ENCODE assay signal across 1 cellular context in the genomic region with DNA sequence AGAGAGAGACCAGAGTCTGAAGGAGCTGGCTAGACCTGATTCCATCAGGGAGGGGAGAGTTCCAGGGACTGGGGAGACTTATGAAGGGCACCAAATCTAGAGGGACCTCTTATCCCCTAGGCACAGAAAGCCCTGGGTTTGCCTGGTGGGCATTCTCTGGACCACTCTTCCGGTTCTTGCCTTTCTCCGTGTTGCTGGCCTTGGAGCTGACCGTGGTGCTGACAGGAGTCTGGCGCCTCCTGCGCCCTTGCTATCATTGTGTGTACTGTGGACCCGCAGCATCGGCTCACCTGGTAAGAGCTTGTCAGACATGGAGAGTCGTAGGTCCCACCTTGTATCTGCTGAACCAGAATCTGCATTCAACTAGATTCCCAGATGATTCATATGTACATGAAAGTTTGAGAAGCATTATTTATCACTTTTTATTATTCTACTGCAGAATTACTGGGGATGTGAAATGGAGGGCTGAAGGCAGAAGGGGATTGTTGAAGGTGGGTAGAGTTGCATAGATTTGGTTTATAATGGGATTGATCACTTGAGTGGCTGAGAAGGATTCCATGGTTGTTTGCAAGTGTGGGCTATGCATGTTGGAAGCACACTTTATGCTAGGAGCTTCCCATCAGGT.
A peak's percentile ranks its signal among the peaks of the same experiment; 100 is the strongest.
TF ChIP-seq lines count a peak whose summit lies in the region.

No MANE protein-coding gene starts in this region.

TF ChIP-seq in HepG2, 621 proteins besides CTCF, POLR2A, EP300 and RAD21 (continued from another document and continues in another):
- TF ChIP-seq, protein P1, sequence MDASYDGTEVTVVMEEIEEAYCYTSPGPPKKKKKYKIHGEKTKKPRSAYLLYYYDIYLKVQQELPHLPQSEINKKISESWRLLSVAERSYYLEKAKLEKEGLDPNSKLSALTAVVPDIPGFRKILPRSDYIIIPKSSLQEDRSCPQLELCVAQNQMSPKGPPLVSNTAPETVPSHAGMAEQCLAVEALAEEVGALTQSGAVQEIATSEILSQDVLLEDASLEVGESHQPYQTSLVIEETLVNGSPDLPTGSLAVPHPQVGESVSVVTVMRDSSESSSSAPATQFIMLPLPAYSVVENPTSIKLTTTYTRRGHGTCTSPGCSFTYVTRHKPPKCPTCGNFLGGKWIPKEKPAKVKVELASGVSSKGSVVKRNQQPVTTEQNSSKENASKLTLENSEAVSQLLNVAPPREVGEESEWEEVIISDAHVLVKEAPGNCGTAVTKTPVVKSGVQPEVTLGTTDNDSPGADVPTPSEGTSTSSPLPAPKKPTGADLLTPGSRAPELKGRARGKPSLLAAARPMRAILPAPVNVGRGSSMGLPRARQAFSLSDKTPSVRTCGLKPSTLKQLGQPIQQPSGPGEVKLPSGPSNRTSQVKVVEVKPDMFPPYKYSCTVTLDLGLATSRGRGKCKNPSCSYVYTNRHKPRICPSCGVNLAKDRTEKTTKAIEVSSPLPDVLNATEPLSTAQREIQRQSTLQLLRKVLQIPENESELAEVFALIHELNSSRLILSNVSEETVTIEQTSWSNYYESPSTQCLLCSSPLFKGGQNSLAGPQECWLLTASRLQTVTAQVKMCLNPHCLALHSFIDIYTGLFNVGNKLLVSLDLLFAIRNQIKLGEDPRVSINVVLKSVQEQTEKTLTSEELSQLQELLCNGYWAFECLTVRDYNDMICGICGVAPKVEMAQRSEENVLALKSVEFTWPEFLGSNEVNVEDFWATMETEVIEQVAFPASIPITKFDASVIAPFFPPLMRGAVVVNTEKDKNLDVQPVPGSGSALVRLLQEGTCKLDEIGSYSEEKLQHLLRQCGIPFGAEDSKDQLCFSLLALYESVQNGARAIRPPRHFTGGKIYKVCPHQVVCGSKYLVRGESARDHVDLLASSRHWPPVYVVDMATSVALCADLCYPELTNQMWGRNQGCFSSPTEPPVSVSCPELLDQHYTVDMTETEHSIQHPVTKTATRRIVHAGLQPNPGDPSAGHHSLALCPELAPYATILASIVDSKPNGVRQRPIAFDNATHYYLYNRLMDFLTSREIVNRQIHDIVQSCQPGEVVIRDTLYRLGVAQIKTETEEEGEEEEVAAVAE (CRISPR knock-in tag; IDR thresholded peaks at IDR 0.05; ENCODE audit: borderline replicate concordance), result 0 out of 2 replicates have a peak, but pooled peaks have one; percentile 45
- TF ChIP-seq HDAC2 (CRISPR knock-in tag; IDR thresholded peaks at IDR 0.05), result peak; percentile 77
- TF ChIP-seq EHMT2 (IDR thresholded peaks at IDR 0.05; ENCODE audit: borderline replicate concordance, low read depth, low read length), result peak; percentile 99
- TF ChIP-seq THRA (CRISPR knock-in tag; IDR thresholded peaks at IDR 0.05; ENCODE audit: borderline replicate concordance), result 0 out of 2 replicates have a peak, but pooled peaks have one; percentile 54
- 0 out of 2 replicates have a peak, but pooled peaks have one; percentile 49 for TF ChIP-seq TMF1 (CRISPR knock-in tag; IDR thresholded peaks at IDR 0.05; ENCODE audit: low read depth)
- peak; percentile 64; the same call in 1 of the 2 replicates for TF ChIP-seq KLF6 (CRISPR knock-in tag; IDR thresholded peaks at IDR 0.05)
- TF ChIP-seq ZNF430 (CRISPR knock-in tag; IDR thresholded peaks at IDR 0.05), result peak; percentile 76
- TF ChIP-seq, protein P2, sequence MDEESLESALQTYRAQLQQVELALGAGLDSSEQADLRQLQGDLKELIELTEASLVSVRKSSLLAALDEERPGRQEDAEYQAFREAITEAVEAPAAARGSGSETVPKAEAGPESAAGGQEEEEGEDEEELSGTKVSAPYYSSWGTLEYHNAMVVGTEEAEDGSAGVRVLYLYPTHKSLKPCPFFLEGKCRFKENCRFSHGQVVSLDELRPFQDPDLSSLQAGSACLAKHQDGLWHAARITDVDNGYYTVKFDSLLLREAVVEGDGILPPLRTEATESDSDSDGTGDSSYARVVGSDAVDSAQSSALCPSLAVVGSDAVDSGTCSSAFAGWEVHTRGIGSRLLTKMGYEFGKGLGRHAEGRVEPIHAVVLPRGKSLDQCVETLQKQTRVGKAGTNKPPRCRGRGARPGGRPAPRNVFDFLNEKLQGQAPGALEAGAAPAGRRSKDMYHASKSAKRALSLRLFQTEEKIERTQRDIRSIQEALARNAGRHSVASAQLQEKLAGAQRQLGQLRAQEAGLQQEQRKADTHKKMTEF (CRISPR knock-in tag; IDR thresholded peaks at IDR 0.05), result no peak
- 0 out of 2 replicates have a peak, but pooled peaks have one; percentile 42 for TF ChIP-seq ZNF552 (CRISPR knock-in tag; IDR thresholded peaks at IDR 0.05; ENCODE audit: borderline replicate concordance)
- TF ChIP-seq CAMTA2 (CRISPR knock-in tag; IDR thresholded peaks at IDR 0.05; ENCODE audit: borderline replicate concordance), result no peak
- peak; percentile 49; the same call in 1 of the 2 replicates for TF ChIP-seq ZNF709 (CRISPR knock-in tag; IDR thresholded peaks at IDR 0.05)
- TF ChIP-seq ARID2 (CRISPR knock-in tag; IDR thresholded peaks at IDR 0.05; ENCODE audit: borderline replicate concordance), result no peak
- 0 out of 2 replicates have a peak, but pooled peaks have one; percentile 53 for TF ChIP-seq HES4 (CRISPR knock-in tag; IDR thresholded peaks at IDR 0.05; ENCODE audit: borderline replicate concordance)
- peak; percentile 58; the same call in 1 of the 2 replicates for TF ChIP-seq ZNF256 (CRISPR knock-in tag; conservative IDR thresholded peaks at IDR 0.05)
- TF ChIP-seq ZNF614 (CRISPR knock-in tag; IDR thresholded peaks at IDR 0.05; ENCODE audit: borderline replicate concordance), result peak; percentile 40; the same call in 1 of the 2 replicates
- TF ChIP-seq XBP1 (CRISPR knock-in tag; IDR thresholded peaks at IDR 0.05), result peak; percentile 28; the same call in 1 of the 2 replicates
- no peak for TF ChIP-seq NFIC (IDR thresholded peaks at IDR 0.05; ENCODE audit: low read length)
- TF ChIP-seq ZBTB40 (IDR thresholded peaks at IDR 0.05), result no peak
- TF ChIP-seq ZBTB40 (CRISPR knock-in tag; IDR thresholded peaks at IDR 0.05), result 0 out of 2 replicates have a peak, but pooled peaks have one; percentile 50
- peak; percentile 73; the same call in 1 of the 2 replicates for TF ChIP-seq TGIF2 (CRISPR knock-in tag; IDR thresholded peaks at IDR 0.05)
- TF ChIP-seq, protein P3, sequence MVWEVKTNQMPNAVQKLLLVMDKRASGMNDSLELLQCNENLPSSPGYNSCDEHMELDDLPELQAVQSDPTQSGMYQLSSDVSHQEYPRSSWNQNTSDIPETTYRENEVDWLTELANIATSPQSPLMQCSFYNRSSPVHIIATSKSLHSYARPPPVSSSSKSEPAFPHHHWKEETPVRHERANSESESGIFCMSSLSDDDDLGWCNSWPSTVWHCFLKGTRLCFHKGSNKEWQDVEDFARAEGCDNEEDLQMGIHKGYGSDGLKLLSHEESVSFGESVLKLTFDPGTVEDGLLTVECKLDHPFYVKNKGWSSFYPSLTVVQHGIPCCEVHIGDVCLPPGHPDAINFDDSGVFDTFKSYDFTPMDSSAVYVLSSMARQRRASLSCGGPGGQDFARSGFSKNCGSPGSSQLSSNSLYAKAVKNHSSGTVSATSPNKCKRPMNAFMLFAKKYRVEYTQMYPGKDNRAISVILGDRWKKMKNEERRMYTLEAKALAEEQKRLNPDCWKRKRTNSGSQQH (CRISPR knock-in tag; IDR thresholded peaks at IDR 0.05; ENCODE audit: low read depth), result peak; percentile 58; the same call in 1 of the 2 replicates
- peak; percentile 65; the same call in 1 of the 2 replicates for TF ChIP-seq KDM2A (CRISPR knock-in tag; IDR thresholded peaks at IDR 0.05; ENCODE audit: borderline replicate concordance, low read depth)
- TF ChIP-seq NFYB (CRISPR knock-in tag; IDR thresholded peaks at IDR 0.05), result no peak
- TF ChIP-seq CERS6 (CRISPR knock-in tag; IDR thresholded peaks at IDR 0.05), result 0 out of 2 replicates have a peak, but pooled peaks have one; percentile 55
- peak; percentile 24; the same call in 1 of the 2 replicates for TF ChIP-seq ZNF768 (CRISPR knock-in tag; IDR thresholded peaks at IDR 0.05)
- peak; percentile 23; the same call in 1 of the 2 replicates for TF ChIP-seq FOXK1 (CRISPR knock-in tag; IDR thresholded peaks at IDR 0.05; ENCODE audit: borderline replicate concordance, low read depth)
- peak; percentile 78; the same call in 1 of the 2 replicates for TF ChIP-seq ZNF589 (CRISPR knock-in tag; conservative IDR thresholded peaks at IDR 0.05)
- TF ChIP-seq KLF11 (CRISPR knock-in tag; IDR thresholded peaks at IDR 0.05), result peak; percentile 84; the same call in 1 of the 2 replicates
- TF ChIP-seq, protein P4, sequence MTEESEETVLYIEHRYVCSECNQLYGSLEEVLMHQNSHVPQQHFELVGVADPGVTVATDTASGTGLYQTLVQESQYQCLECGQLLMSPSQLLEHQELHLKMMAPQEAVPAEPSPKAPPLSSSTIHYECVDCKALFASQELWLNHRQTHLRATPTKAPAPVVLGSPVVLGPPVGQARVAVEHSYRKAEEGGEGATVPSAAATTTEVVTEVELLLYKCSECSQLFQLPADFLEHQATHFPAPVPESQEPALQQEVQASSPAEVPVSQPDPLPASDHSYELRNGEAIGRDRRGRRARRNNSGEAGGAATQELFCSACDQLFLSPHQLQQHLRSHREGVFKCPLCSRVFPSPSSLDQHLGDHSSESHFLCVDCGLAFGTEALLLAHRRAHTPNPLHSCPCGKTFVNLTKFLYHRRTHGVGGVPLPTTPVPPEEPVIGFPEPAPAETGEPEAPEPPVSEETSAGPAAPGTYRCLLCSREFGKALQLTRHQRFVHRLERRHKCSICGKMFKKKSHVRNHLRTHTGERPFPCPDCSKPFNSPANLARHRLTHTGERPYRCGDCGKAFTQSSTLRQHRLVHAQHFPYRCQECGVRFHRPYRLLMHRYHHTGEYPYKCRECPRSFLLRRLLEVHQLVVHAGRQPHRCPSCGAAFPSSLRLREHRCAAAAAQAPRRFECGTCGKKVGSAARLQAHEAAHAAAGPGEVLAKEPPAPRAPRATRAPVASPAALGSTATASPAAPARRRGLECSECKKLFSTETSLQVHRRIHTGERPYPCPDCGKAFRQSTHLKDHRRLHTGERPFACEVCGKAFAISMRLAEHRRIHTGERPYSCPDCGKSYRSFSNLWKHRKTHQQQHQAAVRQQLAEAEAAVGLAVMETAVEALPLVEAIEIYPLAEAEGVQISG (CRISPR knock-in tag; IDR thresholded peaks at IDR 0.05), result peak; percentile 71
